In the genomic region with DNA sequence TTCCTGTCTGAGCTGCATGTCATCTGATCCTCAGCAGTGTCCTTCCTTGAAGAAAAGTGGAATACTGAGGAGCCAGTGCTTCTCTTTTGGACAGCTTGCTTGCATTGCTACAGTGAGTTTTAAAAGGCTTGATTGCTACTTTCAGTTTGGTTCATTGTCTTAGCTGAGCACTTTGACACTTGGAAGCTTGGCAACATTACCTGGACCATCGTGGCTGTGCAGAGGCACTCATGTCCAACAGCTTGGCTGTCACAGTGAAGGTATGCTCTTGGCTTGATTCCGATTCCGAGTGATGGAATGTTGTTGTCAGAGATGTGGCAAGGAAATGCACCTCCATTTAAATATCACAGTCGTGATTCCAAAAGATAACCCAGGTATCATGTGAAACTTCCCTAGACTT, we compare ENCODE assay signal across 26 cellular contexts.
"Had no signal": no experiment of that assay in that cellular context is flagged by ENCODE, and none has a peak within 500 bp of the region (broad histone marks: within the 10 kb centered on the region; RNA-seq: fewer than 3 reads in every experiment).

No MANE protein-coding gene starts in this region.

- H3K4me3 ChIP-seq: dorsolateral prefrontal cortex, esophagus squamous epithelium, gastrocnemius medialis, lung, ovary, right lobe of liver, skin epidermis, stomach, suprapubic skin, vagina had no signal

- FAIRE-seq: colon had no signal

- H3K9me3 Mint-ChIP-seq: activated T-helper 1 cell treated with anti-CD3 and anti-CD28 coated beads, Interleukin-12 subunit alpha, Interleukin-12 subunit beta, Interleukin-2, Interleukin-4 antibody, amounts not matched to agents 30 ng/mL and 10 ng/mL and 1 ng/mL, durations not matched to agents 14 hours and 24 hours and 36 hours; brain; naive thymus-derived CD8-positive, alpha-beta T cell; stimulated activated memory B cell treated with anti-CD40 and anti-IgM and Interleukin-4, amounts not matched to agents 10 μg/mL and 1 μg/mL and 100 μg/mL, for 72 hours had no signal

- H3K27ac Mint-ChIP-seq: activated CD8-positive, alpha-beta T cell treated with anti-CD3 and anti-CD28 coated beads, Interleukin-2, amount 10 ng/mL, durations not matched to agents 7 days and 5 days; activated T-helper 1 cell treated with anti-CD3 and anti-CD28 coated beads, Interleukin-12 subunit alpha, Interleukin-12 subunit beta, Interleukin-2, Interleukin-4 antibody, amounts not matched to agents 30 ng/mL and 10 ng/mL and 1 ng/mL, durations not matched to agents 14 hours and 24 hours and 36 hours; brain; naive thymus-derived CD8-positive, alpha-beta T cell; stimulated activated memory B cell treated with anti-CD40 and anti-IgM and Interleukin-4, amounts not matched to agents 10 μg/mL and 1 μg/mL and 100 μg/mL, for 72 hours had no signal

- H3K4me1 Mint-ChIP-seq: naive thymus-derived CD8-positive, alpha-beta T cell; stimulated activated memory B cell treated with anti-CD40 and anti-IgM and Interleukin-4, amounts not matched to agents 10 μg/mL and 1 μg/mL and 100 μg/mL, for 72 hours had no signal

- DNase-seq: activated CD4-positive, alpha-beta T cell treated with anti-CD3 and anti-CD28 coated beads for 1 hour; activated CD4-positive, alpha-beta T cell treated with anti-CD3 and anti-CD28 coated beads, Interleukin-2, amount 50 U/mL, for 1 hour; activated CD8-positive, alpha-beta T cell treated with anti-CD3 and anti-CD28 coated beads, Interleukin-2, amount 10 ng/mL, durations not matched to agents 7 days and 5 days; activated gamma-delta T cell; activated naive CD4-positive, alpha-beta T cell treated with anti-CD3 and anti-CD28 coated beads, Interleukin-2, amount 50 U/mL, for 16 hours; aorta; central memory CD4-positive, alpha-beta T cell; dorsolateral prefrontal cortex; esophagus squamous epithelium; gastrocnemius medialis; islet precursor cell; naive thymus-derived CD8-positive, alpha-beta T cell; ovary; right lobe of liver; stimulated activated CD4-positive, alpha-beta T cell treated with anti-CD3 and anti-CD28 coated beads, Interleukin-2, amount 100 ng/mL, for 24 hours; stomach; T-helper 1 cell; T-helper 9 cell had no signal

- H3K27me3 ChIP-seq: dorsolateral prefrontal cortex, esophagus squamous epithelium, gastrocnemius medialis, ovary, right lobe of liver, stomach, suprapubic skin, vagina had no signal

- H3K9me3 ChIP-seq: esophagus squamous epithelium, gastrocnemius medialis, ovary, right lobe of liver, stomach, suprapubic skin, vagina had no signal

- H3K36me3 Mint-ChIP-seq: brain; naive thymus-derived CD8-positive, alpha-beta T cell; stimulated activated memory B cell treated with anti-CD40 and anti-IgM and Interleukin-4, amounts not matched to agents 10 μg/mL and 1 μg/mL and 100 μg/mL, for 72 hours had no signal

- H3K27me3 Mint-ChIP-seq: stimulated activated memory B cell treated with anti-CD40 and anti-IgM and Interleukin-4, amounts not matched to agents 10 μg/mL and 1 μg/mL and 100 μg/mL, for 72 hours had no signal

- H3K27ac ChIP-seq: ovary, right lobe of liver, skin epidermis, stomach, suprapubic skin, vagina had no signal

- H3K36me3 ChIP-seq: esophagus squamous epithelium, gastrocnemius medialis, ovary, right lobe of liver, stomach, suprapubic skin, vagina had no signal

- H3K4me1 ChIP-seq: gastrocnemius medialis, right lobe of liver had no signal

- H3K4me3 Mint-ChIP-seq: activated CD8-positive, alpha-beta T cell treated with anti-CD3 and anti-CD28 coated beads, Interleukin-2, amount 10 ng/mL, durations not matched to agents 7 days and 5 days; activated T-helper 1 cell treated with anti-CD3 and anti-CD28 coated beads, Interleukin-12 subunit alpha, Interleukin-12 subunit beta, Interleukin-2, Interleukin-4 antibody, amounts not matched to agents 30 ng/mL and 10 ng/mL and 1 ng/mL, durations not matched to agents 14 hours and 24 hours and 36 hours; brain; naive thymus-derived CD8-positive, alpha-beta T cell; stimulated activated memory B cell treated with anti-CD40 and anti-IgM and Interleukin-4, amounts not matched to agents 10 μg/mL and 1 μg/mL and 100 μg/mL, for 72 hours had no signal

- ATAC-seq: activated CD8-positive, alpha-beta T cell treated with anti-CD3 and anti-CD28 coated beads, Interleukin-2, amount 10 ng/mL, durations not matched to agents 7 days and 5 days; gastrocnemius medialis; naive thymus-derived CD8-positive, alpha-beta T cell; right lobe of liver; stimulated activated memory B cell treated with anti-CD40 and anti-IgM and Interleukin-4, amounts not matched to agents 10 μg/mL and 1 μg/mL and 100 μg/mL, for 72 hours had no signal
